8 cellular contexts compared by ENCODE assay signal in genomic region chr9:35071814-35072460, GRCh38. TPM values are rescaled to one million over a fixed set of nuclear protein-coding genes. Genes with fewer than 3 reads are reported as not detected.
DNase-seq lines count a peak whose midpoint lies in the region; ATAC-seq and TF ChIP-seq lines count a peak whose summit lies in the region.

No MANE protein-coding gene starts in this region.

- peak overlapping the region; percentile 98 for H3K27ac Mint-ChIP-seq in GM23338

- H3K4me1 ChIP-seq in GM23338 (ENCODE audit: insufficient read depth) (peaks cover 15% of the 10 kb centered on the region), Karpas-422 (ENCODE audit: low read length) (peaks cover 24% of the 10 kb centered on the region), osteoblast (ENCODE audit: insufficient read depth, low read length) (peaks cover 20% of the 10 kb centered on the region), testis (peaks cover 29% of the 10 kb centered on the region)

- H3K4me3 ChIP-seq in GM23338 (peak overlapping the region; percentile 99), Karpas-422 (ENCODE audit: low read length) (peak overlapping the region; percentile 94), osteoblast (ENCODE audit: insufficient read depth, low read length) (peak overlapping the region; percentile 94), testis (peak overlapping the region; percentile 98 to 99)

- no peak for TF ChIP-seq POLR2A in testis (IDR thresholded peaks at IDR 0.05)

- H3K9me3 ChIP-seq in Karpas-422 (ENCODE audit: low read length): no peaks in the 10 kb centered on the region
- H3K9me3 ChIP-seq in osteoblast (ENCODE audit: low read depth, low read length): no peaks in the 10 kb centered on the region
- H3K9me3 ChIP-seq in testis: no peaks in the 10 kb centered on the region

- H3K9me2 ChIP-seq in GM23338 (ENCODE audit: insufficient read depth) (no peaks in the 10 kb centered on the region), Karpas-422 (replicated peaks; ENCODE audit: insufficient read depth, low read length) (no peaks in the 10 kb centered on the region)

- peaks cover 80% of the 10 kb centered on the region for H3K36me3 Mint-ChIP-seq in GM23338 (ENCODE audit: low read depth)

- 0 out of 3 replicates have a peak, but pooled peaks cover 2% of the 10 kb centered on the region for H3K9me3 Mint-ChIP-seq in GM23338

- peak in 1 of 2 experiments; percentile 54; a peak in 3 of 4 replicates for TF ChIP-seq CTCF in GM23338 (conservative IDR thresholded peaks at IDR 0.05; ENCODE audit: low read depth in 2 of 2)
- TF ChIP-seq CTCF in osteoblast (IDR thresholded peaks at IDR 0.05; ENCODE audit: extremely low read depth, low read depth, low read length): peak; percentile 13
- peak; percentile 6 to 14 (median 10) for TF ChIP-seq CTCF in testis (IDR thresholded peaks at IDR 0.05)

- peaks cover 26% of the 10 kb centered on the region for H3K4me1 Mint-ChIP-seq in GM23338

- H3F3A ChIP-seq in GM23338 (replicated peaks; ENCODE audit: low read depth): peaks cover 7% of the 10 kb centered on the region

- peaks cover 11% of the 10 kb centered on the region for H3K27me3 Mint-ChIP-seq in GM23338 (ENCODE audit: insufficient read depth, low read depth, poor library complexity)

- H3K27me3 ChIP-seq in GM23338 (ENCODE audit: insufficient read depth) (no peaks in the 10 kb centered on the region), Karpas-422 (ENCODE audit: low read length) (no peaks in the 10 kb centered on the region), osteoblast (ENCODE audit: insufficient read depth, low read length) (no peaks in the 10 kb centered on the region), testis (no peaks in the 10 kb centered on the region)

- peak; percentile 84 for ATAC-seq in GM23338

- peak; percentile 64 for DNase-seq in G401 (ENCODE audit: low spot score)
- peak; percentile 94 for DNase-seq in GM23338 (ENCODE audit: low spot score)
- DNase-seq in Karpas-422: peak; percentile 93
- peak; percentile 71 for DNase-seq in SK-MEL-5 (ENCODE audit: low read depth, low spot score)
- peak; percentile 77 for DNase-seq in activated naive CD4-positive, alpha-beta T cell treated with anti-CD3 and anti-CD28 coated beads, Interleukin-2, amount 50 U/mL, for 16 hours
- DNase-seq in glomerular visceral epithelial cell (ENCODE audit: extremely low spot score): peak; percentile 90
- peak; percentile 97 for DNase-seq in osteoblast (ENCODE audit: insufficient read length, low spot score, missing footprints)
- peak; percentile 89 for DNase-seq in testis

- H3K27ac ChIP-seq in GM23338 (ENCODE audit: low read depth) (peak overlapping the region; percentile 85), Karpas-422 (ENCODE audit: low read length) (peak overlapping the region; percentile 96), osteoblast (ENCODE audit: low read depth, low read length) (peak overlapping the region; percentile 96), testis (peak overlapping the region; percentile 99)

- H2AFZ ChIP-seq in GM23338 (no peak overlapping the region), Karpas-422 (ENCODE audit: low read length) (no peak overlapping the region), osteoblast (ENCODE audit: low read length) (peak overlapping the region; percentile 35)

- peaks cover 44% of the 10 kb centered on the region for H4K20me1 ChIP-seq in GM23338 (replicated peaks; ENCODE audit: insufficient read depth)
- H4K20me1 ChIP-seq in Karpas-422 (ENCODE audit: insufficient read depth, low read depth, low read length): peaks cover 48% of the 10 kb centered on the region
- H4K20me1 ChIP-seq in osteoblast (ENCODE audit: insufficient read depth, low read length): peaks cover 49% of the 10 kb centered on the region

- in situ Hi-C loops in G401 (cut with HindIII; ENCODE audit: low sequenced_read_pairs) (no loop called here), SK-MEL-5 (cut with HindIII; ENCODE audit: low pct_unique_long_range_greater_than_20kb, low sequenced_read_pairs) (no loop called here)

- H3K4me3 Mint-ChIP-seq in GM23338: peak overlapping the region; percentile 98

- peaks cover 21% of the 10 kb centered on the region for H3K36me3 ChIP-seq in GM23338 (ENCODE audit: insufficient read depth)
- H3K36me3 ChIP-seq in Karpas-422 (ENCODE audit: insufficient read depth, low read length): peaks cover 32% of the 10 kb centered on the region
- H3K36me3 ChIP-seq in osteoblast (ENCODE audit: insufficient read depth, low read length): peaks cover 36% of the 10 kb centered on the region
- H3K36me3 ChIP-seq in testis (ENCODE audit: low read depth, missing control alignments): no peaks in the 10 kb centered on the region

- WGBS in testis, 2 donors: 0% methylated on average over 53 of the region's 79 CpGs; no CpG with 5 or more reads in 1 of the 2 donors

- H3K4me2 ChIP-seq in GM23338: peak overlapping the region; percentile 96
- H3K4me2 ChIP-seq in Karpas-422 (ENCODE audit: low read depth, low read length, poor library complexity, severe bottlenecking): peak overlapping the region; percentile 92
- H3K4me2 ChIP-seq in osteoblast (ENCODE audit: insufficient read depth, low read length): peak overlapping the region; percentile 79

- peak overlapping the region; percentile 99 for H3K9ac ChIP-seq in Karpas-422 (ENCODE audit: low read length)

- intact Hi-C loops in testis (cut with DNase I; ENCODE audit: low total_unique reads): no loop called here

- H3K79me2 ChIP-seq in GM23338 (replicated peaks; ENCODE audit: insufficient read depth): peaks cover 48% of the 10 kb centered on the region
- peaks cover 57% of the 10 kb centered on the region for H3K79me2 ChIP-seq in Karpas-422 (ENCODE audit: low read length)
- H3K79me2 ChIP-seq in osteoblast (ENCODE audit: insufficient read depth, low read length): peaks cover 56% of the 10 kb centered on the region

TF ChIP-seq in GM23338, 12 proteins besides CTCF, POLR2A, EP300 and RAD21 (continues in another document):
- 0 out of 2 replicates have a peak, but pooled peaks have one; percentile 34 for TF ChIP-seq CREB1 (CRISPR knock-in tag; IDR thresholded peaks at IDR 0.05; ENCODE audit: low read depth)
- peak; percentile 40; the same call in 1 of the 2 replicates for TF ChIP-seq POLR2AphosphoS5 (IDR thresholded peaks at IDR 0.05; ENCODE audit: low read depth)

RNA-seq across cellular contexts. Expression of gene VCP, which starts 0.5 kb away (rescaled TPM):
- 295 and 352 TPM in 2 replicates for total RNA-seq in G401 (2014; rRNA removed; shearing (Covaris generic))
- 361 and 408 TPM in 2 replicates for total RNA-seq in GM23338 (2014; rRNA removed; shearing (Covaris generic))
- 113 and 130 TPM in 2 replicates for polyA plus RNA-seq in GM23338 (2016; fragmentation: Nextera tagmentation; extraction: Ambion mirVana)
- 157 and 183 TPM in 2 replicates for total RNA-seq in Karpas-422 (2014; rRNA removed; shearing (Covaris generic); ENCODE audit: low replicate concordance)
- total RNA-seq in SK-MEL-5 (2014; rRNA removed; shearing (Covaris generic)): 203 and 217 TPM in 2 replicates
- polyA plus RNA-seq in SK-MEL-5 (2015; cell fraction: cytosol; rRNA removed): 125 and 163 TPM in 2 replicates
- 133 and 151 TPM in 2 replicates for polyA plus RNA-seq in SK-MEL-5 (2015; cell fraction: nucleus; rRNA removed)
- 241 and 267 TPM in 2 replicates for total RNA-seq in osteoblast
- 100 to 1,000 TPM; 171 to 186 TPM for total RNA-seq in testis
- polyA plus RNA-seq in testis (ENCODE audit: insufficient read depth, low read depth, low replicate concordance): 229 TPM

RNA-seq across cellular contexts. Expression of gene FANCG, which starts 7.8 kb away (rescaled TPM):
- total RNA-seq in G401 (2014; rRNA removed; shearing (Covaris generic)): 50.2 and 53.4 TPM in 2 replicates
- total RNA-seq in GM23338 (2014; rRNA removed; shearing (Covaris generic)): 47.0 and 56.2 TPM in 2 replicates
- polyA plus RNA-seq in GM23338 (2016; fragmentation: Nextera tagmentation; extraction: Ambion mirVana) (53.1 and 53.8 TPM in 2 replicates), testis (ENCODE audit: insufficient read depth, low read depth, low replicate concordance) (25.5 TPM)
- 38.8 and 47.9 TPM in 2 replicates for total RNA-seq in Karpas-422 (2014; rRNA removed; shearing (Covaris generic); ENCODE audit: low replicate concordance)
- total RNA-seq in SK-MEL-5 (2014; rRNA removed; shearing (Covaris generic)): 14.9 and 18.9 TPM in 2 replicates
- polyA plus RNA-seq in SK-MEL-5 (2015; cell fraction: cytosol; rRNA removed): 18.5 and 22.3 TPM in 2 replicates
- polyA plus RNA-seq in SK-MEL-5 (2015; cell fraction: nucleus; rRNA removed): 73.3 and 112 TPM in 2 replicates
- total RNA-seq in osteoblast (10.9 and 11.5 TPM in 2 replicates), testis (10 to 100 TPM; 32.3 to 57.2 TPM)

RNA-seq across cellular contexts. Expression of gene PIGO, which starts 24.5 kb away (rescaled TPM):
- total RNA-seq in G401 (2014; rRNA removed; shearing (Covaris generic)): 19.0 and 21.6 TPM in 2 replicates
- 13.6 and 18.9 TPM in 2 replicates for total RNA-seq in GM23338 (2014; rRNA removed; shearing (Covaris generic))
- polyA plus RNA-seq in GM23338 (2016; fragmentation: Nextera tagmentation; extraction: Ambion mirVana) (11.2 and 13.6 TPM in 2 replicates), testis (ENCODE audit: insufficient read depth, low read depth, low replicate concordance) (41.4 TPM)
- 25.1 and 29.3 TPM in 2 replicates for total RNA-seq in Karpas-422 (2014; rRNA removed; shearing (Covaris generic); ENCODE audit: low replicate concordance)
- total RNA-seq in SK-MEL-5 (2014; rRNA removed; shearing (Covaris generic)): 16.9 and 23.2 TPM in 2 replicates
- 26.8 and 32.3 TPM in 2 replicates for polyA plus RNA-seq in SK-MEL-5 (2015; cell fraction: cytosol; rRNA removed)
- 35.9 and 37.3 TPM in 2 replicates for polyA plus RNA-seq in SK-MEL-5 (2015; cell fraction: nucleus; rRNA removed)
- total RNA-seq in osteoblast (15.0 and 15.9 TPM in 2 replicates), testis (10 to 100 TPM; 27.6 to 33.1 TPM)

RNA-seq across cellular contexts. Expression of gene STOML2, which starts 31.0 kb away (rescaled TPM):
- total RNA-seq in G401 (2014; rRNA removed; shearing (Covaris generic)): 379 and 450 TPM in 2 replicates
- total RNA-seq in GM23338 (2014; rRNA removed; shearing (Covaris generic)): 210 and 221 TPM in 2 replicates
- polyA plus RNA-seq in GM23338 (2016; fragmentation: Nextera tagmentation; extraction: Ambion mirVana): 109 and 114 TPM in 2 replicates
- 141 and 250 TPM in 2 replicates for total RNA-seq in Karpas-422 (2014; rRNA removed; shearing (Covaris generic); ENCODE audit: low replicate concordance)
- total RNA-seq in SK-MEL-5 (2014; rRNA removed; shearing (Covaris generic)): 123 and 140 TPM in 2 replicates
- 160 and 165 TPM in 2 replicates for polyA plus RNA-seq in SK-MEL-5 (2015; cell fraction: cytosol; rRNA removed)
- polyA plus RNA-seq in SK-MEL-5 (2015; cell fraction: nucleus; rRNA removed): 138 and 192 TPM in 2 replicates
- 130 and 140 TPM in 2 replicates for total RNA-seq in osteoblast
- total RNA-seq in testis: 100 to 1,000 TPM in 1 of 2 donors, 10 to 100 TPM in 1; 87.1 to 115 TPM
- 102 TPM for polyA plus RNA-seq in testis (ENCODE audit: insufficient read depth, low read depth, low replicate concordance)

RNA-seq across cellular contexts. Expression of gene ATOSB, which starts 43.7 kb away (rescaled TPM):
- total RNA-seq in G401 (2014; rRNA removed; shearing (Covaris generic)): 4.1 and 7.4 TPM in 2 replicates
- total RNA-seq in GM23338 (2014; rRNA removed; shearing (Covaris generic)): 3.1 and 6.1 TPM in 2 replicates
- polyA plus RNA-seq in GM23338 (2016; fragmentation: Nextera tagmentation; extraction: Ambion mirVana) (2.2 and 2.3 TPM in 2 replicates), testis (ENCODE audit: insufficient read depth, low read depth, low replicate concordance) (16.0 TPM)
- total RNA-seq in Karpas-422 (2014; rRNA removed; shearing (Covaris generic); ENCODE audit: low replicate concordance): 3.2 and 3.5 TPM in 2 replicates
- total RNA-seq in SK-MEL-5 (2014; rRNA removed; shearing (Covaris generic)): 18.3 and 22.1 TPM in 2 replicates
- 25.1 and 26.6 TPM in 2 replicates for polyA plus RNA-seq in SK-MEL-5 (2015; cell fraction: cytosol; rRNA removed)
- polyA plus RNA-seq in SK-MEL-5 (2015; cell fraction: nucleus; rRNA removed): 25.7 and 32.0 TPM in 2 replicates
- total RNA-seq in osteoblast (31.1 and 32.1 TPM in 2 replicates), testis (10 to 100 TPM; 15.9 to 19.6 TPM)

Comparison
In these comparisons a context has a peak if more than half of its experiments do, and no peak if none do; other contexts are left out.
1. Peak in every context shown above with its lines: DNase-seq, ATAC-seq, H3K4me3 ChIP-seq and H3K27ac ChIP-seq.